8 cellular contexts compared by ENCODE assay signal in the genomic region with DNA sequence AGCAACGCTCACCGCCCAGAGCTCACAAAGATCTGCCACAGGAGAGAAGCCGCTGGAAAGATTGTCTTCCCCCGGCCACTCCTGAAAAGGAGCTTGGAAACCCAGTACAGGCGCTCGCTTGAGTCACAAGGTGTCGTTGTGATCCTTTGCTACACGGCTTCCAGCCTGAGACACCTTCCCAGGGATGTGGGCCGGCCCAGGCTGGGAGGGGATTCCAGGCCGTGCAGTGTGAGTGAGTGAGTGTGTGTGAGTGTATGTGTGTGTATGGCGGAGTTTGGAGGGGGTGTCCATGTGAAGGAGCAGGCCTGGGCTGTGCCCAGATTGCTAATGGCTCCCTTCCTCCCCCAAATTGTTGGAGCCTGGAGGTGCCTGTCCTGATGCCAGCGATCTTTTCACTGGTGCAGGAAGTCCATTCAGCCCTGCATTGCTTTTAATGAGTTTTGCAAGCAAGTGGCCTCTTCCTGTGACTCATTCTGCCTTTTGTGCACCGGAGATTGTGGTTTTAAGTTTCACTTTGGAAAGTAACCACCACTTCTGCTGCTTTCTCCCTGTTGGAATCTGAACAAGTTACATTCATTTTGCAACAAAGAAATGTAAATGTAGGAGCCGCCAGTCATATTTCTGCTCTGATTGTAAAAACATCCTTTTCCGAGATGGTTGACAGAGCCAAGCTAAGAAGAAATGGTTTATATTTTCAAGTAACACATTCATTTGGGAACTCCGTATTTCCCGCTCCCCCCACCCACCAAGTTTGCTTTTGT.
DNase-seq lines count a peak whose midpoint lies in the region; ATAC-seq and TF ChIP-seq lines count a peak whose summit lies in the region.

No MANE protein-coding gene starts in this region.

- CTCF ChIA-PET in BJ (lab: Yijun Ruan, JAX), result interaction anchor here (0.7 to 4.2 kb wide), 12 partner anchors 11 to 1177 kb away, joined by 3 to 30 read pairs (median 4); a partner anchor contains a TSS
- CTCF ChIA-PET in activated CD4-positive, alpha-beta memory T cell treated with anti-CD3 and anti-CD28 coated beads for 36 hours (lab: Charles Lee), result interaction anchor here (0.6 to 3.5 kb wide), 11 partner anchors 37 to 1177 kb away, joined by 3 to 24 read pairs (median 4); a partner anchor contains a TSS

- POLR2A ChIA-PET in BJ (lab: Charles Lee), result no interaction called here
- POLR2A ChIA-PET in activated CD4-positive, alpha-beta memory T cell treated with anti-CD3 and anti-CD28 coated beads for 36 hours (lab: Charles Lee), result interaction anchor here (1.0 to 1.7 kb wide), 2 partner anchors 37 to 464 kb away, joined by 4 to 7 read pairs; no protein-coding TSS in a partner anchor

- peaks cover 37% of the 10 kb centered on the region for H3K36me3 Mint-ChIP-seq in activated CD4-positive, alpha-beta memory T cell treated with anti-CD3 and anti-CD28 coated beads for 36 hours
- H3K36me3 Mint-ChIP-seq in endodermal cell (ENCODE audit: low read depth), result peaks cover 3% of the 10 kb centered on the region

- H3K4me3 ChIP-seq in BJ (ENCODE audit: low read depth, low read length) (no peak overlapping the region; the same call in 1 of the 2 replicates), endodermal cell (ENCODE audit: low read length) (no peak overlapping the region), mesodermal cell (ENCODE audit: extremely low read depth, insufficient read depth, low read length, poor library complexity, severe bottlenecking) (no peak overlapping the region)

- H3K4me1 Mint-ChIP-seq in activated CD4-positive, alpha-beta memory T cell treated with anti-CD3 and anti-CD28 coated beads for 36 hours (ENCODE audit: low read depth), result peaks cover 41% of the 10 kb centered on the region
- peaks cover 16% of the 10 kb centered on the region for H3K4me1 Mint-ChIP-seq in endodermal cell

- H3K4me1 ChIP-seq in endodermal cell (ENCODE audit: control insufficient read depth, insufficient read depth, low read length) (peaks cover 6% of the 10 kb centered on the region), mesodermal cell (ENCODE audit: control insufficient read depth, insufficient read depth, low read length, poor library complexity, severe bottlenecking) (peaks cover 21% of the 10 kb centered on the region)

- intact Hi-C loops in activated CD4-positive, alpha-beta memory T cell treated with anti-CD3 and anti-CD28 coated beads for 36 hours (cut with micrococcal nuclease), result loop anchor here (1.0 to 5.0 kb wide), 12 partner anchors 33 to 1176 kb away; no protein-coding TSS in a partner anchor

- H3K36me3 ChIP-seq in BJ (ENCODE audit: control insufficient read depth, insufficient read depth, low read length) (peaks cover under 1% of the 10 kb centered on the region; the same call in 1 of the 2 replicates), endodermal cell (ENCODE audit: control insufficient read depth, insufficient read depth, low read length) (no peaks in the 10 kb centered on the region), mesodermal cell (ENCODE audit: control insufficient read depth, insufficient read depth, low read length) (peaks cover 28% of the 10 kb centered on the region)

- H3K27me3 Mint-ChIP-seq in activated CD4-positive, alpha-beta memory T cell treated with anti-CD3 and anti-CD28 coated beads for 36 hours, result peaks cover 32% of the 10 kb centered on the region
- no peaks in the 10 kb centered on the region for H3K27me3 Mint-ChIP-seq in endodermal cell (ENCODE audit: insufficient read depth)

- H3K27ac Mint-ChIP-seq in activated CD4-positive, alpha-beta memory T cell treated with anti-CD3 and anti-CD28 coated beads for 36 hours, result peak overlapping the region; percentile 72
- H3K27ac Mint-ChIP-seq in endodermal cell, result peak overlapping the region; percentile 95

- H3K9ac ChIP-seq in endodermal cell (ENCODE audit: extremely low read depth, low read length, poor library complexity, severe bottlenecking), result no peak overlapping the region

- H3K27ac ChIP-seq in endodermal cell (ENCODE audit: low read depth, low read length) (peak overlapping the region; percentile 79), mesodermal cell (ENCODE audit: low read depth, low read length, severe bottlenecking) (peak overlapping the region; percentile 77)

- WGBS in endodermal cell (ENCODE audit: insufficient coverage in 1 of 2, insufficient read length in 1 of 2), 2 experiments, result 23 to 28% methylated on average over 15 to 17 of the region's 17 CpGs
- WGBS in mesodermal cell (ENCODE audit: insufficient coverage in 2 of 2), 2 experiments, result 6 to 8% methylated on average over 11 to 14 of the region's 17 CpGs

- DNase-seq in BJ (ENCODE audit: low read depth) (peak; percentile 86), NCI-H446 treated with DMSO at 0.1 percent for 48 hours (lab: John Stamatoyannopoulos, UW) (peak; percentile 65), endodermal cell (peak; percentile 93)
- peak; percentile 74 for DNase-seq in activated CD4-positive, alpha-beta memory T cell treated with anti-CD3 and anti-CD28 coated beads for 36 hours
- peak; percentile 30 to 32 for DNase-seq in stimulated activated CD8-positive, alpha-beta memory T cell treated with anti-CD3 and anti-CD28 coated beads, Interleukin-15, amount 100 ng/mL, for 48 hours (ENCODE audit: low read depth in 2 of 2)

- ATAC-seq in GM18909 (IDR thresholded peaks at IDR 0.05; ENCODE audit: poor library complexity, unreplicated experiment), result peak; percentile 77
- ATAC-seq in HG03159 (IDR thresholded peaks at IDR 0.05; ENCODE audit: unreplicated experiment), result peak; percentile 78

- TF ChIP-seq CTCF in BJ (IDR thresholded peaks at IDR 0.05; ENCODE audit: insufficient read depth, low read depth, low read length) (peak; percentile 50), endodermal cell (conservative IDR thresholded peaks at IDR 0.05) (peak; percentile 62)

- H3K9me3 ChIP-seq in endodermal cell (ENCODE audit: control insufficient read depth, low read length) (no peaks in the 10 kb centered on the region), mesodermal cell (ENCODE audit: control insufficient read depth, low read length) (peaks cover 12% of the 10 kb centered on the region)

- no peaks in the 10 kb centered on the region for H3K27me3 ChIP-seq in BJ (ENCODE audit: control insufficient read depth, insufficient read depth, low read length)
- no peaks in the 10 kb centered on the region for H3K27me3 ChIP-seq in endodermal cell (ENCODE audit: control insufficient read depth, insufficient read depth, low read length, poor library complexity, severe bottlenecking)

- H3K4me3 Mint-ChIP-seq in activated CD4-positive, alpha-beta memory T cell treated with anti-CD3 and anti-CD28 coated beads for 36 hours, result peak overlapping the region; percentile 49
- H3K4me3 Mint-ChIP-seq in endodermal cell, result peak overlapping the region; percentile 14

- peaks cover 17% of the 10 kb centered on the region for H3K9me3 Mint-ChIP-seq in activated CD4-positive, alpha-beta memory T cell treated with anti-CD3 and anti-CD28 coated beads for 36 hours
- peaks cover 5% of the 10 kb centered on the region for H3K9me3 Mint-ChIP-seq in endodermal cell

Comparison
In these comparisons a context has a peak if more than half of its experiments do, and no peak if none do; other contexts are left out.
1. DNase-seq: peak in every context shown above with its lines; median percentile 93 in endodermal cell; 86 in BJ; 74 in activated CD4-positive, alpha-beta memory T cell treated with anti-CD3 and anti-CD28 coated beads for 36 hours; 65 in NCI-H446 treated with DMSO at 0.1 percent for 48 hours; 31 in stimulated activated CD8-positive, alpha-beta memory T cell treated with anti-CD3 and anti-CD28 coated beads, Interleukin-15, amount 100 ng/mL, for 48 hours.